Comparison of ENCODE assay signal across 9 cellular contexts in the genomic region with DNA sequence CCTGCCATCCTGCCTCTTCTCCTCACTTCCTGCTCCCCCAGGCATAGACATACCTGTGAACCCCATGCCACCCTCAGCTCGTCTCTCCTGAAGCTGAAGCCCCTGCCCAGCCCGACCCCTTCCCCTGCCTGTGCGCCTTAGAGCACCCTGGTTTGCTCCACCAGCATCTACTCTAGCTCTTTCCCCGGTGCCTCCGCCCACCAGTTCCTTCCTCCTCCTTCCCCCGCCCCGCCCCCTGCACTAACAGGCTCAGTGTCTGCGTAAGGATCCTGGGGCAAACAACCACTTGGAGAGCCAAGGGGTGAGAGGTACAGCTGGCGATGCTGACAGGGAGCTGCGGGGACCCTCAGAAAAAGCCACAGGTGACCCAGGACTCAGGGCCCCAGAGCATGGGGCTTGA. TPM values are rescaled to one million over a fixed set of nuclear protein-coding genes. Genes with fewer than 3 reads are reported as not detected.
A peak's percentile ranks its signal among the peaks of the same experiment; 100 is the strongest.
DNase-seq lines count a peak whose midpoint lies in the region; ATAC-seq and TF ChIP-seq lines count a peak whose summit lies in the region.
"Had no signal": no experiment of that assay in that cellular context is flagged by ENCODE, and none has a peak within 500 bp of the region (broad histone marks: within the 10 kb centered on the region; RNA-seq: fewer than 3 reads in every experiment).

No MANE protein-coding gene starts in this region.

- peak overlapping the region in 1 of 4 donors; percentile 39 for H3K4me3 Mint-ChIP-seq in CD4-positive, CD25-positive, alpha-beta regulatory T cell
- H3K4me3 Mint-ChIP-seq in progenitor cell of endocrine pancreas (ENCODE audit: low read depth) (peak overlapping the region; percentile 59), HFFc6 (no peak overlapping the region)

- H3K27me3 Mint-ChIP-seq in CD4-positive, CD25-positive, alpha-beta regulatory T cell = peaks cover 4% of the 10 kb centered on the region
- H3K27me3 Mint-ChIP-seq in progenitor cell of endocrine pancreas = no peaks in the 10 kb centered on the region
- no peaks in the 10 kb centered on the region; the same call in none of the 2 replicates for H3K27me3 Mint-ChIP-seq in HFFc6 (ENCODE audit: insufficient read depth)

- no peaks in the 10 kb centered on the region for H3K27me3 ChIP-seq in CD4-positive, CD25-positive, alpha-beta regulatory T cell (ENCODE audit: control insufficient read depth, insufficient read depth, low read length)

- peak; percentile 29 to 32 for ATAC-seq in CD4-positive, CD25-positive, alpha-beta regulatory T cell (ENCODE audit: low read depth in 2 of 2)
- ATAC-seq in HG02870 (IDR thresholded peaks at IDR 0.05; ENCODE audit: unreplicated experiment) (no peak), GM21423 (IDR thresholded peaks at IDR 0.05; ENCODE audit: unreplicated experiment) (no peak)

- DNase-seq in CD4-positive, CD25-positive, alpha-beta regulatory T cell = peak in 2 of 3 donors; percentile 7 to 66
- DNase-seq in RPMI8226 (peak; percentile 54), progenitor cell of endocrine pancreas (ENCODE audit: low spot score, unreplicated experiment) (no peak), HFFc6 (no peak), putamen (ENCODE audit: low spot score) (no peak)
- peak; percentile 85 for DNase-seq in activated effector memory CD4-positive, alpha-beta T cell treated with anti-CD3 and anti-CD28 coated beads, Interleukin-2, amount 50 U/mL, for 16 hours

- no peaks in the 10 kb centered on the region for H3K9me3 ChIP-seq in CD4-positive, CD25-positive, alpha-beta regulatory T cell (ENCODE audit: control insufficient read depth in 2 of 2, low read length in 2 of 2)

- H3K27ac ChIP-seq in CD4-positive, CD25-positive, alpha-beta regulatory T cell (ENCODE audit: insufficient read depth, low read length, poor library complexity, severe bottlenecking) = no peak overlapping the region

- H3K4me1 Mint-ChIP-seq in CD4-positive, CD25-positive, alpha-beta regulatory T cell = peaks cover 0 to 9% (median 2%) of the 10 kb centered on the region in 4 donors
- H3K4me1 Mint-ChIP-seq in progenitor cell of endocrine pancreas (ENCODE audit: low read depth) (peaks cover 23% of the 10 kb centered on the region), HFFc6 (ENCODE audit: low read depth) (no peaks in the 10 kb centered on the region)

- no peak overlapping the region for H3K4me3 ChIP-seq in CD4-positive, CD25-positive, alpha-beta regulatory T cell (ENCODE audit: low read depth, low read length)

- H3K27ac Mint-ChIP-seq in CD4-positive, CD25-positive, alpha-beta regulatory T cell = no peak overlapping the region
- H3K27ac Mint-ChIP-seq in progenitor cell of endocrine pancreas = peak overlapping the region; percentile 62
- H3K27ac Mint-ChIP-seq in HFFc6 = no peak overlapping the region

- peaks cover 18% of the 10 kb centered on the region for H3K4me1 ChIP-seq in CD4-positive, CD25-positive, alpha-beta regulatory T cell (ENCODE audit: control insufficient read depth, insufficient read depth, low read length, poor library complexity, severe bottlenecking)

- TF ChIP-seq CTCF in progenitor cell of endocrine pancreas (IDR thresholded peaks at IDR 0.05; ENCODE audit: unreplicated experiment) (no peak), HFFc6 (IDR thresholded peaks at IDR 0.05) (no peak)

- H3K36me3 ChIP-seq in CD4-positive, CD25-positive, alpha-beta regulatory T cell (ENCODE audit: control insufficient read depth, insufficient read depth, low read length) = no peaks in the 10 kb centered on the region

- no peaks in the 10 kb centered on the region for H3K36me3 Mint-ChIP-seq in CD4-positive, CD25-positive, alpha-beta regulatory T cell
- H3K36me3 Mint-ChIP-seq in progenitor cell of endocrine pancreas (ENCODE audit: insufficient read depth) (no peaks in the 10 kb centered on the region), HFFc6 (ENCODE audit: low read depth) (peaks cover 4% of the 10 kb centered on the region; the same call in 1 of the 2 replicates)

- H3K9me3 Mint-ChIP-seq in CD4-positive, CD25-positive, alpha-beta regulatory T cell = no peaks in the 10 kb centered on the region
- H3K9me3 Mint-ChIP-seq in progenitor cell of endocrine pancreas (ENCODE audit: low read depth) = no peaks in the 10 kb centered on the region
- H3K9me3 Mint-ChIP-seq in HFFc6 = peaks cover 40% of the 10 kb centered on the region

RNA-seq across cellular contexts. Expression of gene GPR142, which starts 1.9 kb away (rescaled TPM):
- not detected for total RNA-seq in CD4-positive, CD25-positive, alpha-beta regulatory T cell
- not detected for polyA plus RNA-seq in CD4-positive, CD25-positive, alpha-beta regulatory T cell
- total RNA-seq in progenitor cell of endocrine pancreas = 6.0 and 6.6 TPM in 2 replicates
- total RNA-seq in HFFc6 (2021; fragmentation: NEBNext Ultra II Directional; extraction: Animal tissue kit (Norgen Biotek cat#: 25700)) = not detected
- total RNA-seq: temporal lobe had no signal

RNA-seq across cellular contexts. Expression of gene BTBD17, which starts 7.6 kb away (rescaled TPM):
- not detected for total RNA-seq in CD4-positive, CD25-positive, alpha-beta regulatory T cell
- under 1 TPM in 1 of 4 donors, not detected in 3; 0.09 TPM for polyA plus RNA-seq in CD4-positive, CD25-positive, alpha-beta regulatory T cell
- 2.8 and 3.4 TPM in 2 replicates for total RNA-seq in progenitor cell of endocrine pancreas
- total RNA-seq in HFFc6 (2021; fragmentation: NEBNext Ultra II Directional; extraction: Animal tissue kit (Norgen Biotek cat#: 25700)) = not detected

RNA-seq across cellular contexts. Expression of gene KIF19, which starts 43.2 kb away (rescaled TPM):
- 1.8 TPM for total RNA-seq in CD4-positive, CD25-positive, alpha-beta regulatory T cell
- polyA plus RNA-seq in CD4-positive, CD25-positive, alpha-beta regulatory T cell = 1 to 10 TPM; 1.2 to 1.7 (median 1.3) TPM
- 1.7 and 2.2 TPM in 2 replicates for total RNA-seq in progenitor cell of endocrine pancreas
- not detected for total RNA-seq in HFFc6 (2021; fragmentation: NEBNext Ultra II Directional; extraction: Animal tissue kit (Norgen Biotek cat#: 25700))

Comparison
In these comparisons a context has a peak if more than half of its experiments do, and no peak if none do; other contexts are left out.
1. ATAC-seq: peak in CD4-positive, CD25-positive, alpha-beta regulatory T cell (2 of 2); none in HG02870 (single experiment) and GM21423 (single experiment).
2. DNase-seq: peak in CD4-positive, CD25-positive, alpha-beta regulatory T cell (2 of 3), RPMI8226 (single experiment) and activated effector memory CD4-positive, alpha-beta T cell treated with anti-CD3 and anti-CD28 coated beads, Interleukin-2, amount 50 U/mL, for 16 hours (single experiment); none in progenitor cell of endocrine pancreas (single experiment), HFFc6 (single experiment) and putamen (single experiment).